1 cellular context compared by ENCODE assay signal in the genomic region with DNA sequence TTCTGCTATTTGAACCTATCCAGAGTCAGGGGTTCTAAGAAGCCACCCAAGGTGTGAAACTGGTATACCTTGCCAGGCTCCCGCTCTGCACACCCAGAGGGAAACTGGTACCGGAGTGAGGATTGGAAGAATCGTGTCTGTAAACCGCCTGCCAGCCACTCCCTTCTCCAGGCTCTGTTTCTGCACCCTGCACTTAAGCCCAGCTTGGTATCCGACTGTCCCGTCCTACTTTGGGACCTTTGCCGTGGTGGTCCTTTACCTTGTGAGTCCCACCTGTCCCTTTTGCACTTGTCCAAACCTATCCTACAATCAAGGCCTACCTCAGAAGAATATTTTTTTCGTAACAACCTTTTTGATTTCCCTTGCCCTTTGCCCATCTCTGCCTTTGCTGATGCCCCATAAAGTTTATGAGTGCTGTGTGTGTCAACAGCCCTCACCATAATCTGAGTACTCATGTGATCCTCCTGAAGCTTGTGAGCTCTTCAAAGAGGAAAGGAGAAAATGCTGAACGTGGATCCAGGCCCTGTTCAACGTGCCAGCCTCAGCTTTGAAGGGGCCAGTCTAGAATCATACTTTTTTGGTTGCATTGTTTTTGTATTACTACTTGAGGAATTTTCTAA.
TF ChIP-seq lines count a peak whose summit lies in the region.

No MANE protein-coding gene starts in this region.

TF ChIP-seq in IMR-90, 13 proteins besides CTCF, POLR2A, EP300 and RAD21 (continued from another document):
- no peak for TF ChIP-seq CHD1 (IDR thresholded peaks at IDR 0.05; ENCODE audit: low read depth, low read length)
